Comparison of ENCODE assay signal across 1 cellular context in the genomic region with DNA sequence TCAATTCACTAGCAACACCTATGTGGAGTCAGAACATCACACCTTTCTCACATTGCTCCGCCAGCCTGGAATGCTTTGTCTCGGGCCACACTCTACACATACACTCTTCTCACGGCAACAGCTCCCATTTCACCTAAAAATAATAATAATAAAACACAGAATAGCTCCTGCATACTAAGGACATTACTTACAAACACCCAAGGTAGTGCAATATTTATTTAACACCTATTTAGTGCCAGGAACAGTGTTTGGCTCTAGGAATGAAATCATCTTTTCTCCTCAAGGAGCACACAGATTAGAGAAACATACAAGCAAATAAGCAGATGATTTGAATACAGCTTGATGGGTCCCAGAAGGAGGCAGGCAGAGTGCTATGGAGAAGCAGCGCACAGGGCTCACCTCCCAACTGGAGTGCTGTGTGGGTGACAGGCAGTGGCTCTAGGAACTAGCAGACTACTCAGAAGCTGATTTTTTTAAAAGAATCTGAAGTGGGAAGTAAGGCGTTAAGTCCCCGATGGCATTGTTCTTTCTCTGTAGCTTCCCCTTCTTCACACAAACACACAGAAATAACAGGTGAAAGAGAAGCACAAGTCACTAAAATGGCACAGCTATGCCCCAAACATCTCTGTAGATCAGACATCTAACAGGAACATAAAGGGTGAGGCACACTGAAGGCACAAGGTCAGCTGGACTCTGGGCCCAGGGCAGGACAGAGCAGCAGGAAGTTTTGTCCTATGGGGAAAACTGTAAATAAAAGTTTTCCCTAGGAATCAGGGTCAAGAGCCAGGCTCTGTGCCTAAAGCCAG.
TF ChIP-seq lines count a peak whose summit lies in the region.

No MANE protein-coding gene starts in this region.

TF ChIP-seq in HepG2, 621 proteins besides CTCF, POLR2A, EP300 and RAD21 (continued from another document and continues in another):
- TF ChIP-seq, protein P1, sequence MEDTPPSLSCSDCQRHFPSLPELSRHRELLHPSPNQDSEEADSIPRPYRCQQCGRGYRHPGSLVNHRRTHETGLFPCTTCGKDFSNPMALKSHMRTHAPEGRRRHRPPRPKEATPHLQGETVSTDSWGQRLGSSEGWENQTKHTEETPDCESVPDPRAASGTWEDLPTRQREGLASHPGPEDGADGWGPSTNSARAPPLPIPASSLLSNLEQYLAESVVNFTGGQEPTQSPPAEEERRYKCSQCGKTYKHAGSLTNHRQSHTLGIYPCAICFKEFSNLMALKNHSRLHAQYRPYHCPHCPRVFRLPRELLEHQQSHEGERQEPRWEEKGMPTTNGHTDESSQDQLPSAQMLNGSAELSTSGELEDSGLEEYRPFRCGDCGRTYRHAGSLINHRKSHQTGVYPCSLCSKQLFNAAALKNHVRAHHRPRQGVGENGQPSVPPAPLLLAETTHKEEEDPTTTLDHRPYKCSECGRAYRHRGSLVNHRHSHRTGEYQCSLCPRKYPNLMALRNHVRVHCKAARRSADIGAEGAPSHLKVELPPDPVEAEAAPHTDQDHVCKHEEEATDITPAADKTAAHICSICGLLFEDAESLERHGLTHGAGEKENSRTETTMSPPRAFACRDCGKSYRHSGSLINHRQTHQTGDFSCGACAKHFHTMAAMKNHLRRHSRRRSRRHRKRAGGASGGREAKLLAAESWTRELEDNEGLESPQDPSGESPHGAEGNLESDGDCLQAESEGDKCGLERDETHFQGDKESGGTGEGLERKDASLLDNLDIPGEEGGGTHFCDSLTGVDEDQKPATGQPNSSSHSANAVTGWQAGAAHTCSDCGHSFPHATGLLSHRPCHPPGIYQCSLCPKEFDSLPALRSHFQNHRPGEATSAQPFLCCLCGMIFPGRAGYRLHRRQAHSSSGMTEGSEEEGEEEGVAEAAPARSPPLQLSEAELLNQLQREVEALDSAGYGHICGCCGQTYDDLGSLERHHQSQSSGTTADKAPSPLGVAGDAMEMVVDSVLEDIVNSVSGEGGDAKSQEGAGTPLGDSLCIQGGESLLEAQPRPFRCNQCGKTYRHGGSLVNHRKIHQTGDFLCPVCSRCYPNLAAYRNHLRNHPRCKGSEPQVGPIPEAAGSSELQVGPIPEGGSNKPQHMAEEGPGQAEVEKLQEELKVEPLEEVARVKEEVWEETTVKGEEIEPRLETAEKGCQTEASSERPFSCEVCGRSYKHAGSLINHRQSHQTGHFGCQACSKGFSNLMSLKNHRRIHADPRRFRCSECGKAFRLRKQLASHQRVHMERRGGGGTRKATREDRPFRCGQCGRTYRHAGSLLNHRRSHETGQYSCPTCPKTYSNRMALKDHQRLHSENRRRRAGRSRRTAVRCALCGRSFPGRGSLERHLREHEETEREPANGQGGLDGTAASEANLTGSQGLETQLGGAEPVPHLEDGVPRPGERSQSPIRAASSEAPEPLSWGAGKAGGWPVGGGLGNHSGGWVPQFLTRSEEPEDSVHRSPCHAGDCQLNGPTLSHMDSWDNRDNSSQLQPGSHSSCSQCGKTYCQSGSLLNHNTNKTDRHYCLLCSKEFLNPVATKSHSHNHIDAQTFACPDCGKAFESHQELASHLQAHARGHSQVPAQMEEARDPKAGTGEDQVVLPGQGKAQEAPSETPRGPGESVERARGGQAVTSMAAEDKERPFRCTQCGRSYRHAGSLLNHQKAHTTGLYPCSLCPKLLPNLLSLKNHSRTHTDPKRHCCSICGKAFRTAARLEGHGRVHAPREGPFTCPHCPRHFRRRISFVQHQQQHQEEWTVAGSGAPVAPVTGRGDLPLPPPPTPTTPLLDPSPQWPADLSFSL (CRISPR knock-in tag; IDR thresholded peaks at IDR 0.05): no peak
- TF ChIP-seq KLF15 (CRISPR knock-in tag; IDR thresholded peaks at IDR 0.05; ENCODE audit: borderline replicate concordance) (no peak), MEF2D (CRISPR knock-in tag; IDR thresholded peaks at IDR 0.05) (no peak), PHB2 (IDR thresholded peaks at IDR 0.05; ENCODE audit: partially characterized antibody) (no peak), ISX (CRISPR knock-in tag; conservative IDR thresholded peaks at IDR 0.05) (no peak), RBM39 (IDR thresholded peaks at IDR 0.05; ENCODE audit: low read depth, low read length, poor library complexity, severe bottlenecking) (no peak), NFE2L2 (IDR thresholded peaks at IDR 0.05; ENCODE audit: low read length) (no peak), ZBTB42 (CRISPR knock-in tag; IDR thresholded peaks at IDR 0.05) (no peak), ZSCAN25 (CRISPR knock-in tag; IDR thresholded peaks at IDR 0.05) (no peak), RXRA (CRISPR knock-in tag; IDR thresholded peaks at IDR 0.05) (no peak; the same call in 1 of the 2 replicates), ZNF562 (CRISPR knock-in tag; IDR thresholded peaks at IDR 0.05; ENCODE audit: borderline replicate concordance) (no peak), KMT2A (CRISPR knock-in tag; IDR thresholded peaks at IDR 0.05) (peak; percentile 35; the same call in 1 of the 2 replicates), RARA (CRISPR knock-in tag; IDR thresholded peaks at IDR 0.05) (peak; percentile 65; the same call in 1 of the 2 replicates), MAFG (CRISPR knock-in tag; IDR thresholded peaks at IDR 0.05) (no peak), SPEN (CRISPR knock-in tag; IDR thresholded peaks at IDR 0.05; ENCODE audit: low read depth) (no peak), CAMTA2 (CRISPR knock-in tag; IDR thresholded peaks at IDR 0.05; ENCODE audit: borderline replicate concordance) (no peak), CHD4 (IDR thresholded peaks at IDR 0.05; ENCODE audit: borderline replicate concordance, low read length) (no peak), KAT7 (CRISPR knock-in tag; IDR thresholded peaks at IDR 0.05; ENCODE audit: borderline replicate concordance) (no peak), ZFP37 (CRISPR knock-in tag; IDR thresholded peaks at IDR 0.05; ENCODE audit: borderline replicate concordance) (no peak), SIN3B (IDR thresholded peaks at IDR 0.05; ENCODE audit: low read length) (no peak), POLR2AphosphoS5 (IDR thresholded peaks at IDR 0.05; ENCODE audit: low read depth, low read length) (no peak)
- TF ChIP-seq, protein P2, sequence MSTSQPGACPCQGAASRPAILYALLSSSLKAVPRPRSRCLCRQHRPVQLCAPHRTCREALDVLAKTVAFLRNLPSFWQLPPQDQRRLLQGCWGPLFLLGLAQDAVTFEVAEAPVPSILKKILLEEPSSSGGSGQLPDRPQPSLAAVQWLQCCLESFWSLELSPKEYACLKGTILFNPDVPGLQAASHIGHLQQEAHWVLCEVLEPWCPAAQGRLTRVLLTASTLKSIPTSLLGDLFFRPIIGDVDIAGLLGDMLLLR (CRISPR knock-in tag; IDR thresholded peaks at IDR 0.05): no peak
- TF ChIP-seq, protein P3, sequence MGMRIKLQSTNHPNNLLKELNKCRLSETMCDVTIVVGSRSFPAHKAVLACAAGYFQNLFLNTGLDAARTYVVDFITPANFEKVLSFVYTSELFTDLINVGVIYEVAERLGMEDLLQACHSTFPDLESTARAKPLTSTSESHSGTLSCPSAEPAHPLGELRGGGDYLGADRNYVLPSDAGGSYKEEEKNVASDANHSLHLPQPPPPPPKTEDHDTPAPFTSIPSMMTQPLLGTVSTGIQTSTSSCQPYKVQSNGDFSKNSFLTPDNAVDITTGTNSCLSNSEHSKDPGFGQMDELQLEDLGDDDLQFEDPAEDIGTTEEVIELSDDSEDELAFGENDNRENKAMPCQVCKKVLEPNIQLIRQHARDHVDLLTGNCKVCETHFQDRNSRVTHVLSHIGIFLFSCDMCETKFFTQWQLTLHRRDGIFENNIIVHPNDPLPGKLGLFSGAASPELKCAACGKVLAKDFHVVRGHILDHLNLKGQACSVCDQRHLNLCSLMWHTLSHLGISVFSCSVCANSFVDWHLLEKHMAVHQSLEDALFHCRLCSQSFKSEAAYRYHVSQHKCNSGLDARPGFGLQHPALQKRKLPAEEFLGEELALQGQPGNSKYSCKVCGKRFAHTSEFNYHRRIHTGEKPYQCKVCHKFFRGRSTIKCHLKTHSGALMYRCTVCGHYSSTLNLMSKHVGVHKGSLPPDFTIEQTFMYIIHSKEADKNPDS (CRISPR knock-in tag; IDR thresholded peaks at IDR 0.05): no peak
- TF ChIP-seq, protein P4, sequence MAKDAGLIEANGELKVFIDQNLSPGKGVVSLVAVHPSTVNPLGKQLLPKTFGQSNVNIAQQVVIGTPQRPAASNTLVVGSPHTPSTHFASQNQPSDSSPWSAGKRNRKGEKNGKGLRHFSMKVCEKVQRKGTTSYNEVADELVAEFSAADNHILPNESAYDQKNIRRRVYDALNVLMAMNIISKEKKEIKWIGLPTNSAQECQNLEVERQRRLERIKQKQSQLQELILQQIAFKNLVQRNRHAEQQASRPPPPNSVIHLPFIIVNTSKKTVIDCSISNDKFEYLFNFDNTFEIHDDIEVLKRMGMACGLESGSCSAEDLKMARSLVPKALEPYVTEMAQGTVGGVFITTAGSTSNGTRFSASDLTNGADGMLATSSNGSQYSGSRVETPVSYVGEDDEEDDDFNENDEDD (CRISPR knock-in tag; IDR thresholded peaks at IDR 0.05; ENCODE audit: borderline replicate concordance): no peak
- TF ChIP-seq, protein P5, sequence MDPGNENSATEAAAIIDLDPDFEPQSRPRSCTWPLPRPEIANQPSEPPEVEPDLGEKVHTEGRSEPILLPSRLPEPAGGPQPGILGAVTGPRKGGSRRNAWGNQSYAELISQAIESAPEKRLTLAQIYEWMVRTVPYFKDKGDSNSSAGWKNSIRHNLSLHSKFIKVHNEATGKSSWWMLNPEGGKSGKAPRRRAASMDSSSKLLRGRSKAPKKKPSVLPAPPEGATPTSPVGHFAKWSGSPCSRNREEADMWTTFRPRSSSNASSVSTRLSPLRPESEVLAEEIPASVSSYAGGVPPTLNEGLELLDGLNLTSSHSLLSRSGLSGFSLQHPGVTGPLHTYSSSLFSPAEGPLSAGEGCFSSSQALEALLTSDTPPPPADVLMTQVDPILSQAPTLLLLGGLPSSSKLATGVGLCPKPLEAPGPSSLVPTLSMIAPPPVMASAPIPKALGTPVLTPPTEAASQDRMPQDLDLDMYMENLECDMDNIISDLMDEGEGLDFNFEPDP (CRISPR knock-in tag; conservative IDR thresholded peaks at IDR 0.05): no peak
- TF ChIP-seq, protein P6, sequence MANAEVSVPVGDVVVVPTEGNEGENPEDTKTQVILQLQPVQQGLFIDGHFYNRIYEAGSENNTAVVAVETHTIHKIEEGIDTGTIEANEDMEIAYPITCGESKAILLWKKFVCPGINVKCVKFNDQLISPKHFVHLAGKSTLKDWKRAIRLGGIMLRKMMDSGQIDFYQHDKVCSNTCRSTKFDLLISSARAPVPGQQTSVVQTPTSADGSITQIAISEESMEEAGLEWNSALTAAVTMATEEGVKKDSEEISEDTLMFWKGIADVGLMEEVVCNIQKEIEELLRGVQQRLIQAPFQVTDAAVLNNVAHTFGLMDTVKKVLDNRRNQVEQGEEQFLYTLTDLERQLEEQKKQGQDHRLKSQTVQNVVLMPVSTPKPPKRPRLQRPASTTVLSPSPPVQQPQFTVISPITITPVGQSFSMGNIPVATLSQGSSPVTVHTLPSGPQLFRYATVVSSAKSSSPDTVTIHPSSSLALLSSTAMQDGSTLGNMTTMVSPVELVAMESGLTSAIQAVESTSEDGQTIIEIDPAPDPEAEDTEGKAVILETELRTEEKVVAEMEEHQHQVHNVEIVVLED (CRISPR knock-in tag; IDR thresholded peaks at IDR 0.05; ENCODE audit: borderline replicate concordance): no peak
- TF ChIP-seq, protein P7, sequence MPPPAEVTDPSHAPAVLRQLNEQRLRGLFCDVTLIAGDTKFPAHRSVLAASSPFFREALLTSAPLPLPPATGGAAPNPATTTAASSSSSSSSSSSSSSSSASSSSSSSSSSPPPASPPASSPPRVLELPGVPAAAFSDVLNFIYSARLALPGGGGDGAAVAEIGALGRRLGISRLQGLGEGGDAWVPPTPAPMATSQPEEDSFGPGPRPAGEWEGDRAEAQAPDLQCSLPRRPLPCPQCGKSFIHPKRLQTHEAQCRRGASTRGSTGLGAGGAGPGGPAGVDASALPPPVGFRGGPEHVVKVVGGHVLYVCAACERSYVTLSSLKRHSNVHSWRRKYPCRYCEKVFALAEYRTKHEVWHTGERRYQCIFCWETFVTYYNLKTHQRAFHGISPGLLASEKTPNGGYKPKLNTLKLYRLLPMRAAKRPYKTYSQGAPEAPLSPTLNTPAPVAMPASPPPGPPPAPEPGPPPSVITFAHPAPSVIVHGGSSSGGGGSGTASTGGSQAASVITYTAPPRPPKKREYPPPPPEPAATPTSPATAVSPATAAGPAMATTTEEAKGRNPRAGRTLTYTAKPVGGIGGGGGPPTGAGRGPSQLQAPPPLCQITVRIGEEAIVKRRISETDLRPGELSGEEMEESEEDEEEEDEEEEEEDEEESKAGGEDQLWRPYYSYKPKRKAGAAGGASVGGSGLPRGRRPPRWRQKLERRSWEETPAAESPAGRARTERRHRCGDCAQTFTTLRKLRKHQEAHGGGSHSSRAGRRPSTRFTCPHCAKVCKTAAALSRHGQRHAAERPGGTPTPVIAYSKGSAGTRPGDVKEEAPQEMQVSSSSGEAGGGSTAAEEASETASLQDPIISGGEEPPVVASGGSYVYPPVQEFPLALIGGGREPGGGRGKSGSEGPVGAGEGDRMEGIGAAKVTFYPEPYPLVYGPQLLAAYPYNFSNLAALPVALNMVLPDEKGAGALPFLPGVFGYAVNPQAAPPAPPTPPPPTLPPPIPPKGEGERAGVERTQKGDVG (CRISPR knock-in tag; IDR thresholded peaks at IDR 0.05; ENCODE audit: borderline replicate concordance): no peak
- TF ChIP-seq, protein P8, sequence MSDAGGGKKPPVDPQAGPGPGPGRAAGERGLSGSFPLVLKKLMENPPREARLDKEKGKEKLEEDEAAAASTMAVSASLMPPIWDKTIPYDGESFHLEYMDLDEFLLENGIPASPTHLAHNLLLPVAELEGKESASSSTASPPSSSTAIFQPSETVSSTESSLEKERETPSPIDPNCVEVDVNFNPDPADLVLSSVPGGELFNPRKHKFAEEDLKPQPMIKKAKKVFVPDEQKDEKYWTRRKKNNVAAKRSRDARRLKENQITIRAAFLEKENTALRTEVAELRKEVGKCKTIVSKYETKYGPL (CRISPR knock-in tag; IDR thresholded peaks at IDR 0.05): no peak
- TF ChIP-seq, protein P9, sequence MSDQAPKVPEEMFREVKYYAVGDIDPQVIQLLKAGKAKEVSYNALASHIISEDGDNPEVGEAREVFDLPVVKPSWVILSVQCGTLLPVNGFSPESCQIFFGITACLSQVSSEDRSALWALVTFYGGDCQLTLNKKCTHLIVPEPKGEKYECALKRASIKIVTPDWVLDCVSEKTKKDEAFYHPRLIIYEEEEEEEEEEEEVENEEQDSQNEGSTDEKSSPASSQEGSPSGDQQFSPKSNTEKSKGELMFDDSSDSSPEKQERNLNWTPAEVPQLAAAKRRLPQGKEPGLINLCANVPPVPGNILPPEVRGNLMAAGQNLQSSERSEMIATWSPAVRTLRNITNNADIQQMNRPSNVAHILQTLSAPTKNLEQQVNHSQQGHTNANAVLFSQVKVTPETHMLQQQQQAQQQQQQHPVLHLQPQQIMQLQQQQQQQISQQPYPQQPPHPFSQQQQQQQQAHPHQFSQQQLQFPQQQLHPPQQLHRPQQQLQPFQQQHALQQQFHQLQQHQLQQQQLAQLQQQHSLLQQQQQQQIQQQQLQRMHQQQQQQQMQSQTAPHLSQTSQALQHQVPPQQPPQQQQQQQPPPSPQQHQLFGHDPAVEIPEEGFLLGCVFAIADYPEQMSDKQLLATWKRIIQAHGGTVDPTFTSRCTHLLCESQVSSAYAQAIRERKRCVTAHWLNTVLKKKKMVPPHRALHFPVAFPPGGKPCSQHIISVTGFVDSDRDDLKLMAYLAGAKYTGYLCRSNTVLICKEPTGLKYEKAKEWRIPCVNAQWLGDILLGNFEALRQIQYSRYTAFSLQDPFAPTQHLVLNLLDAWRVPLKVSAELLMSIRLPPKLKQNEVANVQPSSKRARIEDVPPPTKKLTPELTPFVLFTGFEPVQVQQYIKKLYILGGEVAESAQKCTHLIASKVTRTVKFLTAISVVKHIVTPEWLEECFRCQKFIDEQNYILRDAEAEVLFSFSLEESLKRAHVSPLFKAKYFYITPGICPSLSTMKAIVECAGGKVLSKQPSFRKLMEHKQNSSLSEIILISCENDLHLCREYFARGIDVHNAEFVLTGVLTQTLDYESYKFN (CRISPR knock-in tag; conservative IDR thresholded peaks at IDR 0.05): peak; percentile 88
